Comparison of ENCODE assay signal across 8 cellular contexts in genomic region chr10:114470956-114471905, GRCh38.
DNase-seq lines count a peak whose midpoint lies in the region; ATAC-seq and TF ChIP-seq lines count a peak whose summit lies in the region.

No MANE protein-coding gene starts in this region.

- intact Hi-C loops in right lobe of liver (cut with DNase I), result loop anchor here in 1 of 2 donors (10.0 kb wide), 2 partner anchors 74 to 224 kb away; no protein-coding TSS in a partner anchor

- TF ChIP-seq POLR2A in right lobe of liver (IDR thresholded peaks at IDR 0.05), result no peak

- 27% methylated on average over 11 of the region's 11 CpGs for WGBS in right lobe of liver (ENCODE audit: insufficient coverage, low coverage, low lambda C conversion rate, missing lambda C conversion rate)

- ATAC-seq in GM18868 (IDR thresholded peaks at IDR 0.05; ENCODE audit: unreplicated experiment) (peak; percentile 91), HG03095 (IDR thresholded peaks at IDR 0.05; ENCODE audit: unreplicated experiment) (peak; percentile 91), right lobe of liver (peak; percentile 85 to 90 (median 86))

- H3K27ac ChIP-seq in right lobe of liver, result peak overlapping the region in 1 of 3 donors; percentile 61

- peaks cover 0 to 37% (median 12%) of the 10 kb centered on the region in 4 donors for H3K4me1 ChIP-seq in right lobe of liver

- H3K36me3 ChIP-seq in right lobe of liver, result peaks cover 0 to 7% (median 3%) of the 10 kb centered on the region in 4 donors

- peak; percentile 88 for TF ChIP-seq CTCF in choroid plexus epithelial cell (conservative IDR thresholded peaks at IDR 0.05; ENCODE audit: low read depth, low read length)
- peak; percentile 72 to 96 (median 93) for TF ChIP-seq CTCF in right lobe of liver (IDR thresholded peaks at IDR 0.05)

- H3K9me3 ChIP-seq in right lobe of liver, result no peaks in the 10 kb centered on the region

- H3K27me3 ChIP-seq in right lobe of liver, result no peaks in the 10 kb centered on the region

- H3K4me3 ChIP-seq in choroid plexus epithelial cell (ENCODE audit: low read depth, low read length), result no peak overlapping the region
- no peak overlapping the region for H3K4me3 ChIP-seq in right lobe of liver

- DNase-seq in AG20443 (ENCODE audit: low spot score) (peak; percentile 83), NCI-H2196 treated with DMSO at 0.1 percent for 48 hours (lab: John Stamatoyannopoulos, UW; ENCODE audit: unreplicated experiment) (peak; percentile 20), choroid plexus epithelial cell (ENCODE audit: low read depth) (peak; percentile 85), right lobe of liver (peak; percentile 60 to 77 (median 64))
- peak; percentile 36 to 47 for DNase-seq in activated CD4-positive, alpha-beta T cell treated with anti-CD3 and anti-CD28 coated beads for 24 hours (ENCODE audit: low read depth in 2 of 2)
- DNase-seq in stimulated activated CD8-positive, alpha-beta memory T cell treated with anti-CD3 and anti-CD28 coated beads, Interleukin-12 subunit alpha, Interleukin-12 subunit beta, amount 100 ng/mL, for 1 hour (ENCODE audit: low read depth), result peak; percentile 49

Comparison
In these comparisons a context has a peak if more than half of its experiments do, and no peak if none do; other contexts are left out.
1. DNase-seq: peak in every context shown above with its lines; median percentile 85 in choroid plexus epithelial cell; 83 in AG20443; 64 in right lobe of liver; 49 in stimulated activated CD8-positive, alpha-beta memory T cell treated with anti-CD3 and anti-CD28 coated beads, Interleukin-12 subunit alpha, Interleukin-12 subunit beta, amount 100 ng/mL, for 1 hour; 42 in activated CD4-positive, alpha-beta T cell treated with anti-CD3 and anti-CD28 coated beads for 24 hours; 20 in NCI-H2196 treated with DMSO at 0.1 percent for 48 hours.